ENCODE assay signal across 1 cellular context in the genomic region with DNA sequence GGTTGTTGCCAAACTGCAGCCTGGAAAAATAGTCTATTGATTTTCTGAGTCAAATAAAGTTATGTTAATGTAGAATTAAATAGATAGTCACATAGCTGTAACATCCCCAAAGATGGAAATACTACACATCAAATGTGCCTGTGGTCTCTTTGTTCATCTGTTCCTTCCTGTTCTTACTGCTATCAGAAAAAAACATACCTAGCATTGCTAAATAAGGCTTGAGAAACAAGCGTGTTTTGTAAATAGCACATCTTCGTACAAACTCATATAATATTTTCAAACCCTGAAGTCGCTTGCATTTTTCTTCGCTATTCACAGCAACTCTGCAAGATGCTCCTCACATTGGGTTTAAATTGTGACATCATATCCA.
TF ChIP-seq lines count a peak whose summit lies in the region.

No MANE protein-coding gene starts in this region.

TF ChIP-seq in WTC11, 78 proteins besides CTCF, POLR2A, EP300 and RAD21 (continued from another document):
- no peak for TF ChIP-seq JUN (CRISPR knock-in tag; IDR thresholded peaks at IDR 0.05)
- TF ChIP-seq FOXK1 (CRISPR knock-in tag; IDR thresholded peaks at IDR 0.05): no peak
